Comparison of ENCODE assay signal across 10 cellular contexts in the genomic region with DNA sequence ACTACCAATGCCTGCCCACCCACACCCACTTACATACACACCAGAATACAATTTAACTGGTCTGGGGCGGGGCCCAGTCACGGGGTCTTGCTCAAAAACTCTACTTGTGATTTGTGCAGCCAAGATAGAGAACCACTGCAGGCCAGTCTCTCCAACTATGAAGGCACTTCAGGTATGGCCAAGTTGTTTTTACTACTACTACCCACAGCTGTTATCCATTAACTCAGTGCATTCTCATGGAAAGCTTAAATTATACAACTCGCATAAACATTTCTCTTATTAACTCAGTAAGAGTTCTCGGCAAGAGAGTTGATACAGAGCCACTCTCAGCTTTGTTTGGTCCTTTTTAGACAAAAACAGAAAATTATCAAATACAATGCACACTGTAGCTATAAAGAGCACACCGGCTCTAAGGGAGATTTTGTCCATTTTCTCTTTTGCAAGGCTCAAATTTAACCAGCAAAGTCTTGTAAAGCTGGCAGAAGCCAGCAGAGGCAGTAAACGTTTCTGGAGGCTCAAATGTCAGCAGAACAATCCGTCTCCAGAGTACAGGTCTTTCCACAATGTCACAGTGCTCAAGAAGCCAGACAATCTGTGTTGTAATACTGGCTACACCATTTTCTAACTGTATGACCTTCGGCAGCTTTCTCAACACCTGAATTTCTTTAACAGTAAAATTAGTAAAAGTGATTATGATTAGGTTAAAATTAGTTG.
DNase-seq lines count a peak whose midpoint lies in the region; ATAC-seq, FAIRE-seq and TF ChIP-seq lines count a peak whose summit lies in the region.
"Had no signal": no experiment of that assay in that cellular context is flagged by ENCODE, and none has a peak within 500 bp of the region (broad histone marks: within the 10 kb centered on the region; RNA-seq: fewer than 3 reads in every experiment).

No MANE protein-coding gene starts in this region.

- no TSS peak for BruUV-seq in MCF 10A (replicated peaks; lab: Mats Ljungman, UMichigan)

- H3K27ac ChIP-seq in AG04450 (ENCODE audit: low read depth, low read length) (no peak overlapping the region), SJCRH30 (no peak overlapping the region)
- no peak overlapping the region for H3K27ac ChIP-seq in CD8-positive, alpha-beta T cell (ENCODE audit: low read depth, low read length)
- H3K27ac ChIP-seq: parathyroid adenoma had no signal

- ATAC-seq in CD8-positive, alpha-beta T cell: no peak

- H3K27me3 ChIP-seq in AG04450 (ENCODE audit: control insufficient read depth, insufficient read depth, low read length) (no peaks in the 10 kb centered on the region), SJCRH30 (no peaks in the 10 kb centered on the region)
- H3K27me3 ChIP-seq in CD8-positive, alpha-beta T cell (ENCODE audit: insufficient read depth, low read length): no peaks in the 10 kb centered on the region

- intact Hi-C loops in MCF 10A (cut with micrococcal nuclease): no loop called here
- intact Hi-C loops in CD8-positive, alpha-beta T cell (cut with DNase I, micrococcal nuclease): loop anchor here (5.0 kb wide), 2 partner anchors 72 to 83 kb away; no protein-coding TSS in a partner anchor

- H3K36me3 ChIP-seq in SJCRH30: no peaks in the 10 kb centered on the region
- no peaks in the 10 kb centered on the region for H3K36me3 ChIP-seq in CD8-positive, alpha-beta T cell (ENCODE audit: insufficient read depth, low read length)

- CTCF ChIA-PET in AG04450 (lab: Charles Lee) (interaction anchor here (0.6 kb wide), 2 partner anchors 8 to 83 kb away, joined by 3 read pairs; no protein-coding TSS in a partner anchor), MCF 10A (lab: Yijun Ruan, JAX) (no interaction called here)
- CTCF ChIA-PET in CD8-positive, alpha-beta T cell (lab: Charles Lee): no interaction called here

- no peaks in the 10 kb centered on the region for H3K27me3 Mint-ChIP-seq in MCF 10A (ENCODE audit: insufficient read depth, unreplicated experiment)
- H3K27me3 Mint-ChIP-seq in CD8-positive, alpha-beta T cell (ENCODE audit: low read depth): no peaks in the 10 kb centered on the region

- H3K36me3 Mint-ChIP-seq in MCF 10A (ENCODE audit: insufficient read depth, unreplicated experiment): no peaks in the 10 kb centered on the region
- no peaks in the 10 kb centered on the region for H3K36me3 Mint-ChIP-seq in CD8-positive, alpha-beta T cell

- POLR2A ChIA-PET in AG04450 (lab: Yijun Ruan, JAX): interaction anchor here (0.6 to 1.0 kb wide), 2 partner anchors 58 to 73 kb away, joined by 3 to 4 read pairs; no protein-coding TSS in a partner anchor
- POLR2A ChIA-PET in MCF 10A (lab: Yijun Ruan, JAX): interaction anchor here (1.0 kb wide), 1 partner anchor 13 kb away, joined by 3 read pairs; no protein-coding TSS in a partner anchor
- POLR2A ChIA-PET in CD8-positive, alpha-beta T cell (lab: Charles Lee): interaction anchor here (1.2 to 1.9 kb wide), 2 partner anchors 77 to 99 kb away, joined by 4 to 5 read pairs; no protein-coding TSS in a partner anchor

- DNase-seq in AG04450 (ENCODE audit: low read depth, low spot score) (peak; percentile 61), GM18507 (ENCODE audit: extremely low spot score, insufficient read length, low read depth) (no peak), SJCRH30 (peak; percentile 2 to 45), foreskin fibroblast (peak; percentile 37 to 67), activated T-cell treated with anti-CD3 and anti-CD28 coated beads for 4 hours (no peak), cortex of kidney (lab: John Stamatoyannopoulos, UW) (no peak), MCF 10A (ENCODE audit: unreplicated experiment) (no peak)
- no peak for DNase-seq in CD8-positive, alpha-beta T cell

- H3K4me1 Mint-ChIP-seq in MCF 10A (ENCODE audit: insufficient read depth, unreplicated experiment): peaks cover 10% of the 10 kb centered on the region
- peaks cover 53% of the 10 kb centered on the region for H3K4me1 Mint-ChIP-seq in CD8-positive, alpha-beta T cell (ENCODE audit: low read depth)

- H3K4me3 Mint-ChIP-seq in MCF 10A (ENCODE audit: unreplicated experiment): no peak overlapping the region
- H3K4me3 Mint-ChIP-seq in CD8-positive, alpha-beta T cell: no peak overlapping the region

- H3K4me3 ChIP-seq in AG04450 (ENCODE audit: low read depth, low read length) (no peak overlapping the region), SJCRH30 (no peak overlapping the region), foreskin fibroblast (ENCODE audit: low read depth in 1 of 2, low read length in 2 of 2) (peak overlapping the region in 1 of 2 donors; percentile 3)
- H3K4me3 ChIP-seq in CD8-positive, alpha-beta T cell (ENCODE audit: low read depth, low read length): no peak overlapping the region

- H3K4me1 ChIP-seq in SJCRH30: no peaks in the 10 kb centered on the region
- H3K4me1 ChIP-seq in CD8-positive, alpha-beta T cell (ENCODE audit: insufficient read depth, low read length): peaks cover 44% of the 10 kb centered on the region
- H3K4me1 ChIP-seq: parathyroid adenoma had no signal

- H3K9me3 ChIP-seq in AG04450 (ENCODE audit: control insufficient read depth, insufficient read depth, low read length): no peaks in the 10 kb centered on the region; the same call in 1 of the 2 replicates
- H3K9me3 ChIP-seq in SJCRH30 (replicated peaks): no peaks in the 10 kb centered on the region
- no peaks in the 10 kb centered on the region for H3K9me3 ChIP-seq in CD8-positive, alpha-beta T cell (ENCODE audit: low read length)

- no peak overlapping the region for H3K27ac Mint-ChIP-seq in MCF 10A (ENCODE audit: low read depth, unreplicated experiment)
- no peak overlapping the region for H3K27ac Mint-ChIP-seq in CD8-positive, alpha-beta T cell

- TF ChIP-seq CTCF in AG04450 (IDR thresholded peaks at IDR 0.05; ENCODE audit: low read depth, low read length): peak; percentile 40; the same call in 1 of the 2 replicates
- TF ChIP-seq CTCF in foreskin fibroblast (IDR thresholded peaks at IDR 0.05; ENCODE audit: low read depth, low read length): peak; percentile 13
- TF ChIP-seq CTCF in MCF 10A (IDR thresholded peaks at IDR 0.05; ENCODE audit: unreplicated experiment): no peak
- TF ChIP-seq CTCF in CD8-positive, alpha-beta T cell (IDR thresholded peaks at IDR 0.05): no peak

- no peaks in the 10 kb centered on the region for H3K9me3 Mint-ChIP-seq in MCF 10A (ENCODE audit: unreplicated experiment)
- peaks cover 3% of the 10 kb centered on the region for H3K9me3 Mint-ChIP-seq in CD8-positive, alpha-beta T cell

- FAIRE-seq in GM18507 (lab: Jason Lieb, UNC): peak; percentile 33
- FAIRE-seq: G401.6 had no signal

Comparison
In these comparisons a context has a peak if more than half of its experiments do, and no peak if none do; other contexts are left out.
1. DNase-seq: peak in AG04450 (single experiment), SJCRH30 (2 of 2) and foreskin fibroblast (2 of 2); none in GM18507 (single experiment), activated T-cell treated with anti-CD3 and anti-CD28 coated beads for 4 hours (single experiment), cortex of kidney (single experiment), MCF 10A (single experiment) and CD8-positive, alpha-beta T cell (0 of 7).
2. CTCF ChIP-seq: peak in AG04450 (single experiment) and foreskin fibroblast (single experiment); none in MCF 10A (single experiment) and CD8-positive, alpha-beta T cell (single experiment).